Comparison of ENCODE assay signal across 9 cellular contexts in the genomic region with DNA sequence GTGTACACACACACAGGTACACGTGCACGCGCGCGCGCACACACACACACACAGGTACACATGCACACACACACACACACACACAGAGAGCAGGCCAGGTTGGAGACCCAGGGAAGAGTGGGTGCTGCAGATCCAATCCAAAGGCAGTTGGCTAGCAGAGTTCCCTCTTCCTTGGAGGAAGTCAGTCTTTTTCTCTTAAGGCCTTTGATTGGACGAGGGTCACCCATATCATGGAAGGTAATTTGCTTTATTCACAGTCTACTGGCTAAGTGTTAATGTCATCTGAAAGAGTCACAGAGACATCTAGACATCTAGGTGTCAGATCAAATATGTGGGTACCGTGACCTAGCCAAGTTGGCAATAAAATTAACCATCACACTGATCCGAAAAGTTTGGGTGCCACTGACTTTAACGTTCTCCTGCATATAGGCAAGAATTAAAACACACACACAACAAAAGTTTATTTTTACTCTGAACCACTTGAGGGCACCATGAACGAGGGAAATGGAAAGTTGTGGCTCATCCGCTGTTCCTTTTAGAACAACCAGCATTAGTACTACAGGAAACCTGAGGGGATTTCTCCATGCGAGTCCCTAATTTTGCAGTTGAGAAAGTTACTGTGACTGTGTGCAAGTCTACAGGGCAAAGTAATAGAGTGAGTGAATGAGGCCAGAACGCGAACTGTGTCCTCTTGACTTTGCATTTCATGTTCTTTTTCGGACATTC.
DNase-seq lines count a peak whose midpoint lies in the region; ATAC-seq and TF ChIP-seq lines count a peak whose summit lies in the region.
"Had no signal": no experiment of that assay in that cellular context is flagged by ENCODE, and none has a peak within 500 bp of the region (broad histone marks: within the 10 kb centered on the region; RNA-seq: fewer than 3 reads in every experiment).

No MANE protein-coding gene starts in this region.

- ATAC-seq in HG02885 (IDR thresholded peaks at IDR 0.05; ENCODE audit: poor library complexity, unreplicated experiment) (no peak), GM18870 (IDR thresholded peaks at IDR 0.05; ENCODE audit: unreplicated experiment) (no peak)

- H3K27ac ChIP-seq in dorsolateral prefrontal cortex, result no peak overlapping the region

- TF ChIP-seq CTCF in dorsolateral prefrontal cortex (IDR thresholded peaks at IDR 0.05 in 54 of 56, conservative IDR thresholded peaks at IDR 0.05 in 2 of 56; ENCODE audit: low read depth in 1 of 56, partially characterized antibody in 56 of 56), result peak in 52 of 56 donors; percentile 25 to 73 (median 48)

- H3K27me3 ChIP-seq in dorsolateral prefrontal cortex, result no peaks in the 10 kb centered on the region

- H3K4me3 ChIP-seq in dorsolateral prefrontal cortex, result no peak overlapping the region

- DNase-seq in GM03348 (ENCODE audit: low spot score) (peak; percentile 21), NCI-H1694 (lab: John Stamatoyannopoulos, UW) (peak; percentile 31), dorsolateral prefrontal cortex (no peak), midbrain (lab: John Stamatoyannopoulos, UW) (peak; percentile 40), NCI-H1436 (lab: John Stamatoyannopoulos, UW) (no peak), CD1c-positive myeloid dendritic cell (ENCODE audit: extremely low spot score) (no peak)
- DNase-seq: activated effector memory CD4-positive, alpha-beta T cell treated with Interleukin-2 at 50 U/mL for 16 hours had no signal

- intact Hi-C loops in dorsolateral prefrontal cortex (cut with DNase I), result loop anchor here (2.0 kb wide), 2 partner anchors 326 to 414 kb away; no protein-coding TSS in a partner anchor

Comparison
In these comparisons a context has a peak if more than half of its experiments do, and no peak if none do; other contexts are left out.
1. DNase-seq: peak in GM03348 (single experiment), NCI-H1694 (single experiment) and midbrain (single experiment); none in dorsolateral prefrontal cortex (0 of 10), NCI-H1436 (single experiment) and CD1c-positive myeloid dendritic cell (single experiment).